In the genomic region with DNA sequence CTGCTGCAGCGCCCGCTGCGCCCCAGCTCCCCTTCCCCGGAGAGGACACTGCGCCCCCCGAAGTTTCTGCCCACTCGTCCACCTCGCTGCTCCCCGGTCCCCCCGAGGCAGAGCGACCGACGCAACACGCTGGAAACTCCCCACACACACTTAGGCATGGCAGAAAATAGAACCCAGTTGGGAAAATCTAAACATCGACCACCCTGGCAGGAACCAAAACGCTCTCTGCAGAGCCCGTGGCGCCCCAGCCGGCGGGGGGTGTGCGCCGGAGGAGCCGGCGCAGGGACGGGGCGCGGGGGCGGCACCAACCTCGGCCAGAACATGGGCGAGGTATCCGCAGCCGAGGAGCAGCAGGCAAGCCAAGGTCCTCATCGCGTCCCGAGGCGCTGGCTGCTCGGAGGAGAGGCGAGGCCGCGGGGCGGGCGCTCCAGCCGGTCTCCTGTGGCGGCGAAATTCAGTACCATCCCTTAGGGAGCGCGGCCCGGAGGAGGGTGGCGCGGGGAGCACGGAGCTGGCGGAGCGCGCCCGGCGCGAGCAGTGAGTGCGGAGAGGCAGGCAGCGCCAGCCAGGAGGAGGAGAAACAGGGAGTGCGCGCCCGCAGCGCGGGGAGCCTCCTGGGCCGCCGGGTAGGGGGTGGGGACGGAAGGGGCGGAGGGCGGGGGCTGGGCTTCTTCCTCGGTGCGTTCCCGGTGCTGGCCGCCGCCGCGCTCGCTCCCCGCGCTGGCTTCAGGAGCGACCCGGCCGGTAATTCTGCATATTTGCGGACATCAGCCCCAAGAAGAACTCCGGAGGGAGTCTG, we compare ENCODE assay signal across 9 cellular contexts. TPM values are rescaled to one million over a fixed set of nuclear protein-coding genes. Genes with fewer than 3 reads are reported as not detected.
A peak's percentile ranks its signal among the peaks of the same experiment; 100 is the strongest.
DNase-seq lines count a peak whose midpoint lies in the region; ATAC-seq and TF ChIP-seq lines count a peak whose summit lies in the region.
"Had no signal": no experiment of that assay in that cellular context is flagged by ENCODE, and none has a peak within 500 bp of the region (broad histone marks: within the 10 kb centered on the region; RNA-seq: fewer than 3 reads in every experiment).

No MANE protein-coding gene starts in this region.

- peaks cover 28% of the 10 kb centered on the region for H3K27me3 ChIP-seq in foreskin keratinocyte
- peaks cover 0 to 27% of the 10 kb centered on the region in 2 donors for H3K27me3 ChIP-seq in tibial nerve

- intact Hi-C loops in activated naive CD4-positive, alpha-beta T cell treated with anti-CD3 and anti-CD28 coated beads for 36 hours (cut with micrococcal nuclease), result loop anchor here (2.0 to 5.0 kb wide), 2 partner anchors 83 to 208 kb away; partner anchors contain the start of genes DNAAF5 and PRKAR1B
- intact Hi-C loops in natural killer cell (cut with micrococcal nuclease), result no loop called here

- 0 to 1% methylated on average over 39 to 70 of the region's 84 CpGs for WGBS in tibial nerve, 2 donors

- H3K27me3 Mint-ChIP-seq in activated naive CD4-positive, alpha-beta T cell treated with anti-CD3 and anti-CD28 coated beads for 36 hours (ENCODE audit: low read depth), result peaks cover 33% of the 10 kb centered on the region
- peaks cover 3 to 22% of the 10 kb centered on the region in 2 donors for H3K27me3 Mint-ChIP-seq in natural killer cell (ENCODE audit: low read depth in 2 of 2)

- H3K4me3 ChIP-seq in tibial nerve, result peak overlapping the region; percentile 52 to 92 (median 58)

- peaks cover 21% of the 10 kb centered on the region for H3K4me1 Mint-ChIP-seq in activated naive CD4-positive, alpha-beta T cell treated with anti-CD3 and anti-CD28 coated beads for 36 hours (ENCODE audit: low read depth)
- peaks cover 0 to 12% of the 10 kb centered on the region in 2 donors for H3K4me1 Mint-ChIP-seq in natural killer cell

- no peaks in the 10 kb centered on the region for H3K36me3 Mint-ChIP-seq in activated naive CD4-positive, alpha-beta T cell treated with anti-CD3 and anti-CD28 coated beads for 36 hours (ENCODE audit: low read depth)
- no peaks in the 10 kb centered on the region for H3K36me3 Mint-ChIP-seq in natural killer cell

- H3K27ac Mint-ChIP-seq in activated naive CD4-positive, alpha-beta T cell treated with anti-CD3 and anti-CD28 coated beads for 36 hours, result no peak overlapping the region
- no peak overlapping the region for H3K27ac Mint-ChIP-seq in natural killer cell

- ATAC-seq in foreskin keratinocyte (peak; percentile 36), natural killer cell (peak in 2 of 3 donors; percentile 19 to 26), GM21526 (IDR thresholded peaks at IDR 0.05; ENCODE audit: low FRiP score, unreplicated experiment) (no peak)

- peak in 1 of 2 donors; percentile 90 for TF ChIP-seq EP300 in tibial nerve (IDR thresholded peaks at IDR 0.05)

- H3K27ac ChIP-seq in foreskin keratinocyte, result no peak overlapping the region
- H3K27ac ChIP-seq in tibial nerve, result peak overlapping the region; percentile 65 to 91 (median 78)
- H3K27ac ChIP-seq: neutrophil had no signal

- DNase-seq in activated CD4-positive, alpha-beta T cell treated with anti-CD3 and anti-CD28 coated beads for 48 hours, result peak; percentile 61
- no peak for DNase-seq in activated CD4-positive, alpha-beta T cell treated with anti-CD3 and anti-CD28 coated beads for 1 hour
- DNase-seq in NCI-H2171 (lab: John Stamatoyannopoulos, UW), result peak; percentile 77
- DNase-seq in activated naive CD4-positive, alpha-beta T cell treated with anti-CD3 and anti-CD28 coated beads for 36 hours, result peak; percentile 75
- DNase-seq in foreskin keratinocyte, result peak in 1 of 2 donors; percentile 70
- DNase-seq in natural killer cell, result no peak
- DNase-seq in tibial nerve (ENCODE audit: low spot score in 2 of 2), result peak; percentile 41 to 49

- TF ChIP-seq CTCF in foreskin keratinocyte (conservative IDR thresholded peaks at IDR 0.05) (peak; percentile 1), natural killer cell (IDR thresholded peaks at IDR 0.05) (no peak), tibial nerve (IDR thresholded peaks at IDR 0.05) (peak in 2 of 5 experiments; percentile 11 to 49)

- no peaks in the 10 kb centered on the region for H3K9me3 Mint-ChIP-seq in activated naive CD4-positive, alpha-beta T cell treated with anti-CD3 and anti-CD28 coated beads for 36 hours
- no peaks in the 10 kb centered on the region for H3K9me3 Mint-ChIP-seq in natural killer cell

- no peaks in the 10 kb centered on the region for H3K9me3 ChIP-seq in tibial nerve
- H3K9me3 ChIP-seq: neutrophil had no signal

- peak overlapping the region; percentile 81 for H3K4me3 Mint-ChIP-seq in activated naive CD4-positive, alpha-beta T cell treated with anti-CD3 and anti-CD28 coated beads for 36 hours
- H3K4me3 Mint-ChIP-seq in natural killer cell, result peak overlapping the region; percentile 79

- H3K36me3 ChIP-seq in tibial nerve, result no peaks in the 10 kb centered on the region
- H3K36me3 ChIP-seq: neutrophil had no signal

- peak; percentile 27 to 58 for TF ChIP-seq POLR2A in tibial nerve (IDR thresholded peaks at IDR 0.05)

- CTCF ChIA-PET in activated naive CD4-positive, alpha-beta T cell treated with anti-CD3 and anti-CD28 coated beads for 36 hours (lab: Charles Lee), result no interaction called here

- H3K4me1 ChIP-seq in foreskin keratinocyte (peaks cover 17% of the 10 kb centered on the region), tibial nerve (peaks cover 3 to 72% (median 51%) of the 10 kb centered on the region in 4 donors)

RNA-seq across cellular contexts. Expression of gene PDGFA, which starts 0.8 kb away (rescaled TPM):
- 1 to 10 TPM; 7.7 TPM for total RNA-seq in activated naive CD4-positive, alpha-beta T cell treated with anti-CD3 and anti-CD28 coated beads for 36 hours
- total RNA-seq in foreskin keratinocyte (41.4 and 42.0 TPM in 2 replicates), natural killer cell (1 to 10 TPM in 2 of 3 donors, under 1 TPM in 1; 0.86 to 2.0 (median 1.5) TPM), tibial nerve (10 to 100 TPM; 33.4 to 84.1 (median 40.6) TPM)
- polyA plus RNA-seq in foreskin keratinocyte, result 21.1 and 22.2 TPM in 2 replicates

Comparison
In these comparisons a context has a peak if more than half of its experiments do, and no peak if none do; other contexts are left out.
1. DNase-seq: peak in activated CD4-positive, alpha-beta T cell treated with anti-CD3 and anti-CD28 coated beads for 48 hours (single experiment), NCI-H2171 (single experiment), activated naive CD4-positive, alpha-beta T cell treated with anti-CD3 and anti-CD28 coated beads for 36 hours (single experiment) and tibial nerve (2 of 2); none in activated CD4-positive, alpha-beta T cell treated with anti-CD3 and anti-CD28 coated beads for 1 hour (single experiment) and natural killer cell (single experiment).